In genomic region chr19:14361824-14362223, GRCh38 we compare ENCODE assay signal across 8 cellular contexts. TPM values are rescaled to one million over a fixed set of nuclear protein-coding genes. Genes with fewer than 3 reads are reported as not detected.
DNase-seq lines count a peak whose midpoint lies in the region; ATAC-seq, FAIRE-seq and TF ChIP-seq lines count a peak whose summit lies in the region.

No MANE protein-coding gene starts in this region.

- intact Hi-C loops in A673 (cut with micrococcal nuclease; ENCODE audit: unreplicated experiment), result loop anchor here (2.0 to 5.0 kb wide), 2 partner anchors 45 to 115 kb away; partner anchors contain the start of gene PTGER1

- DNase-seq in A673 (ENCODE audit: low spot score), result peak; percentile 71
- DNase-seq in GM10266 (ENCODE audit: extremely low spot score), result peak; percentile 52
- peak in 9 of 34 experiments; percentile 34 to 55 (median 41) for DNase-seq in T-cell
- DNase-seq in fibroblast of mammary gland (ENCODE audit: low read depth), result peak; percentile 47
- no peak for DNase-seq in HTR-8/SVneo (ENCODE audit: insufficient read length, low spot score)
- DNase-seq in RWPE1 (ENCODE audit: low spot score), result no peak
- no peak for DNase-seq in AG08395 (ENCODE audit: low spot score)

- no peak for TF ChIP-seq POLR2A in GM18505 (IDR thresholded peaks at IDR 0.05; ENCODE audit: borderline replicate concordance, extremely low read depth, insufficient read depth, insufficient read length)

- H3K27me3 Mint-ChIP-seq in T-cell, result no peaks in the 10 kb centered on the region

- BruUV-seq in A673 (replicated peaks; lab: Mats Ljungman, UMichigan), result TSS peak; percentile 33

- H3K9me3 ChIP-seq in A673 (ENCODE audit: low read depth, low read length, poor library complexity, severe bottlenecking), result no peaks in the 10 kb centered on the region

- CTCF ChIA-PET in A673 (lab: Charles Lee) (interaction anchor here (0.6 to 1.1 kb wide), 19 partner anchors 14 to 362 kb away, joined by 3 to 22 read pairs (median 4); partner anchors contain the start of gene ASF1B), T-cell (lab: Charles Lee) (interaction anchor here (0.6 to 3.4 kb wide), 20 partner anchors 9 to 1397 kb away, joined by 3 to 12 read pairs (median 5); partner anchors contain the start of gene PODNL1 (in 1 of the 2)), RWPE1 (lab: Yijun Ruan, JAX) (interaction anchor here (0.7 to 2.6 kb wide), 2 partner anchors 44 to 244 kb away, joined by 3 to 8 read pairs; no protein-coding TSS in a partner anchor)

- peak overlapping the region; percentile 83 to 86 for H3K27ac Mint-ChIP-seq in T-cell

- no peak for FAIRE-seq in HTR-8/SVneo (lab: Jason Lieb, UNC)

- no peaks in the 10 kb centered on the region for H3K36me3 ChIP-seq in A673 (ENCODE audit: insufficient read depth, low read length, poor library complexity, severe bottlenecking)

- H3K4me3 ChIP-seq in A673 (ENCODE audit: low read depth, low read length, poor library complexity, severe bottlenecking) (no peak overlapping the region), fibroblast of mammary gland (ENCODE audit: control insufficient read depth, low read depth, low read length) (no peak overlapping the region)

- H3K27ac ChIP-seq in A673 (ENCODE audit: low read depth, low read length, poor library complexity, severe bottlenecking) (no peak overlapping the region), RWPE1 (no peak overlapping the region)

- peak overlapping the region; percentile 57 to 74 (median 61) for H3K4me3 Mint-ChIP-seq in T-cell

- peaks cover 38 to 47% (median 39%) of the 10 kb centered on the region in 3 donors for H3K4me1 Mint-ChIP-seq in T-cell

- no peaks in the 10 kb centered on the region for H3K36me3 Mint-ChIP-seq in T-cell

- H3K4me1 ChIP-seq in A673 (ENCODE audit: insufficient read depth, low read length, poor library complexity, severe bottlenecking), result peaks cover 16% of the 10 kb centered on the region

- peak; percentile 40 to 54 (median 46) for ATAC-seq in T-cell (replicated peaks in 1 of 4)
- ATAC-seq in GM18505 (IDR thresholded peaks at IDR 0.05; ENCODE audit: unreplicated experiment), result no peak

- TF ChIP-seq CTCF in A673 (conservative IDR thresholded peaks at IDR 0.05; ENCODE audit: low read depth, low read length) (peak; percentile 46; the same call in 1 of the 2 replicates), GM10266 (IDR thresholded peaks at IDR 0.05; ENCODE audit: control insufficient read depth, insufficient read depth, low read depth, missing control alignments) (peak; percentile 40), fibroblast of mammary gland (conservative IDR thresholded peaks at IDR 0.05; ENCODE audit: control insufficient read depth, insufficient read depth, low read depth, low read length) (peak; percentile 29), RWPE1 (conservative IDR thresholded peaks at IDR 0.05; ENCODE audit: low read depth) (no peak)

- POLR2A ChIA-PET in A673 (lab: Charles Lee; ENCODE audit: low non-redundant PET) (interaction anchor here (0.6 kb wide), 1 partner anchor 489 kb away, joined by 22 read pairs; no protein-coding TSS in a partner anchor), T-cell (lab: Charles Lee) (interaction anchor here (0.5 to 1.7 kb wide), 7 partner anchors 8 to 144 kb away, joined by 3 to 9 read pairs (median 5); no protein-coding TSS in a partner anchor), RWPE1 (lab: Yijun Ruan, JAX; ENCODE audit: low non-redundant PET) (no interaction called here)

- no peaks in the 10 kb centered on the region for H3K27me3 ChIP-seq in A673 (replicated peaks; ENCODE audit: insufficient read depth, low read depth, low read length, poor library complexity)

- H3K9me3 Mint-ChIP-seq in T-cell, result no peaks in the 10 kb centered on the region

RNA-seq across cellular contexts. Expression of gene ADGRE5, which starts 19.4 kb away (rescaled TPM):
- 45.7 and 51.7 TPM in 2 replicates for total RNA-seq in A673 (2021)
- total RNA-seq in T-cell, result 1,000 to 10,000 TPM in 1 of 5 donors, 100 to 1,000 TPM in 4; 194 to 1,118 (median 206) TPM

RNA-seq across cellular contexts. Expression of gene DDX39A, which starts 57.3 kb away (rescaled TPM):
- total RNA-seq in A673 (2021) (190 and 223 TPM in 2 replicates), T-cell (100 to 1,000 TPM; 159 to 280 (median 179) TPM)

Comparison
In these comparisons a context has a peak if more than half of its experiments do, and no peak if none do; other contexts are left out.
1. DNase-seq: peak in A673 (single experiment), GM10266 (single experiment) and fibroblast of mammary gland (single experiment); none in HTR-8/SVneo (single experiment), RWPE1 (single experiment) and AG08395 (single experiment).